In genomic region chr3:142148871-142149860, GRCh38 we compare ENCODE assay signal across 8 cellular contexts. TPM values are rescaled to one million over a fixed set of nuclear protein-coding genes. Genes with fewer than 3 reads are reported as not detected.
A peak's percentile ranks its signal among the peaks of the same experiment; 100 is the strongest.
DNase-seq lines count a peak whose midpoint lies in the region; TF ChIP-seq lines count a peak whose summit lies in the region.

Gene TFDP2 (minus strand): TSS chr3:142149544. CDS start chr3:142101749, 47,795 bp downstream.

- H4K20me1 ChIP-seq in SK-N-SH (ENCODE audit: insufficient read depth): no peaks in the 10 kb centered on the region

- peak in 1 of 2 donors; percentile 39 for TF ChIP-seq POLR2A in suprapubic skin (IDR thresholded peaks at IDR 0.05)

- H3K27me3 ChIP-seq in GM06990 (replicated peaks; ENCODE audit: control insufficient read depth, insufficient read depth, low read length): no peaks in the 10 kb centered on the region
- no peaks in the 10 kb centered on the region for H3K27me3 ChIP-seq in SK-N-SH (ENCODE audit: insufficient read depth)
- no peaks in the 10 kb centered on the region for H3K27me3 ChIP-seq in suprapubic skin

- peak within 1 kb of the TSS; percentile 100 for H2AFZ ChIP-seq in SK-N-SH (ENCODE audit: low read depth)

- TF ChIP-seq CTCF in GM06990 (IDR thresholded peaks at IDR 0.05; ENCODE audit: insufficient read depth, low read length, poor library complexity, severe bottlenecking) (no peak), HFF-Myc (IDR thresholded peaks at IDR 0.05; ENCODE audit: low read depth, low read length, missing control alignments) (no peak), SK-N-SH (IDR thresholded peaks at IDR 0.05) (no peak), suprapubic skin (IDR thresholded peaks at IDR 0.05) (no peak)

- peaks cover 4% of the 10 kb centered on the region for H3F3A ChIP-seq in SK-N-SH (replicated peaks; ENCODE audit: insufficient read depth)

- H3K9me2 ChIP-seq in SK-N-SH: no peaks in the 10 kb centered on the region

- 0% methylated on average over 11 of the region's 91 CpGs for WGBS in SK-N-SH (ENCODE audit: low lambda C conversion rate)
- WGBS in suprapubic skin: under 1% methylated on average over 27 of the region's 91 CpGs

- peak within 1 kb of the TSS; percentile 96 for H3K4me2 ChIP-seq in SK-N-SH

- peaks cover 26% of the 10 kb centered on the region for H3K79me2 ChIP-seq in SK-N-SH (ENCODE audit: insufficient read depth)

- peaks cover 5 to 9% of the 10 kb centered on the region in 2 experiments for H3K4me1 ChIP-seq in SK-N-SH (ENCODE audit: control insufficient read depth in 1 of 2, insufficient read depth in 2 of 2, low read depth in 1 of 2, low read length in 1 of 2)
- H3K4me1 ChIP-seq in suprapubic skin: peaks cover 43% of the 10 kb centered on the region

- H3K27ac ChIP-seq in SK-N-SH (ENCODE audit: low read depth in 2 of 2, low read length in 1 of 2) (peak within 1 kb of the TSS; percentile 75 to 79), suprapubic skin (peak within 1 kb of the TSS; percentile 95)

- CTCF ChIA-PET in SK-N-SH (lab: Yijun Ruan, JAX): interaction anchor here (1.0 kb wide), 1 partner anchor 23 kb away, joined by 3 read pairs; no protein-coding TSS in a partner anchor

- no peak for TF ChIP-seq EP300 in SK-N-SH (IDR thresholded peaks at IDR 0.05; ENCODE audit: borderline replicate concordance in 1 of 2, low read depth in 1 of 2, low read length in 1 of 2)
- TF ChIP-seq EP300 in suprapubic skin (IDR thresholded peaks at IDR 0.05): no peak

- peak within 1 kb of the TSS; percentile 90 for H3K9ac ChIP-seq in SK-N-SH

- TF ChIP-seq RAD21 in SK-N-SH (IDR thresholded peaks at IDR 0.05; ENCODE audit: low read length): no peak

- peak; percentile 90 for DNase-seq in GM06990 (ENCODE audit: extremely low read depth, insufficient read length)
- peak; percentile 46 for DNase-seq in HFF-Myc (ENCODE audit: extremely low read depth, low read depth)
- peak; percentile 69 for DNase-seq in MV-4-11 (lab: John Stamatoyannopoulos, UW)
- peak; percentile 95 for DNase-seq in SK-N-SH
- peak; percentile 87 for DNase-seq in activated naive CD4-positive, alpha-beta T cell treated with anti-CD3 and anti-CD28 coated beads, Interleukin-2, amount 50 U/mL, for 16 hours
- DNase-seq in germinal center (ENCODE audit: low spot score): peak; percentile 92
- peak; percentile 84 for DNase-seq in occipital lobe (lab: John Stamatoyannopoulos, UW)
- DNase-seq in suprapubic skin (ENCODE audit: low spot score in 2 of 2): peak; percentile 93 to 95

- no peaks in the 10 kb centered on the region for H3K9me3 ChIP-seq in SK-N-SH
- no peaks in the 10 kb centered on the region for H3K9me3 ChIP-seq in suprapubic skin

- POLR2A ChIA-PET in SK-N-SH (lab: Yijun Ruan, JAX): no interaction called here

- H3K36me3 ChIP-seq in GM06990 (ENCODE audit: control insufficient read depth, insufficient read depth, low read length) (no peaks in the 10 kb centered on the region), SK-N-SH (replicated peaks in 1 of 2; ENCODE audit: control insufficient read depth in 1 of 2, insufficient read depth in 2 of 2, low read length in 1 of 2) (no peaks in the 10 kb centered on the region), suprapubic skin (no peaks in the 10 kb centered on the region)

- H3K4me3 ChIP-seq in GM06990 (replicated peaks; ENCODE audit: low read depth, low read length): peak within 1 kb of the TSS; percentile 75
- peak within 1 kb of the TSS; percentile 68 for H3K4me3 ChIP-seq in HFF-Myc (replicated peaks; ENCODE audit: low read depth, low read length)
- peak within 1 kb of the TSS; percentile 80 to 88 for H3K4me3 ChIP-seq in SK-N-SH (ENCODE audit: low read depth in 2 of 2, low read length in 1 of 2)
- H3K4me3 ChIP-seq in suprapubic skin: peak within 1 kb of the TSS; percentile 98

TF ChIP-seq in SK-N-SH, 30 proteins besides CTCF, POLR2A, EP300 and RAD21:
- peak; percentile 31 for TF ChIP-seq MXI1 (IDR thresholded peaks at IDR 0.05; ENCODE audit: low read depth, low read length)
- TF ChIP-seq MAX (IDR thresholded peaks at IDR 0.05; ENCODE audit: low read depth): peak; percentile 82
- TF ChIP-seq TAF1 (IDR thresholded peaks at IDR 0.05; ENCODE audit: borderline replicate concordance, low read depth, low read length): 0 out of 2 replicates have a peak, but pooled peaks have one; percentile 62
- peak; percentile 92 for TF ChIP-seq RFX5 (IDR thresholded peaks at IDR 0.05; ENCODE audit: low read length)
- peak; percentile 35 for TF ChIP-seq GATA2 (CRISPR knock-in tag; IDR thresholded peaks at IDR 0.05)
- TF ChIP-seq IRF3 (IDR thresholded peaks at IDR 0.05; ENCODE audit: low read depth, low read length): peak; percentile 37
- TF ChIP-seq POLR2AphosphoS5 (IDR thresholded peaks at IDR 0.05; ENCODE audit: low read depth, low read length): peak; percentile 33; the same call in 1 of the 2 replicates
- no peak for TF ChIP-seq EZH2phosphoT487 (IDR thresholded peaks at IDR 0.05; ENCODE audit: borderline replicate concordance, low read depth)
- no peak for TF ChIP-seq ELF1 (IDR thresholded peaks at IDR 0.05)
- TF ChIP-seq FOXJ3 (CRISPR knock-in tag; IDR thresholded peaks at IDR 0.05): peak; percentile 84
- no peak for TF ChIP-seq JUND (IDR thresholded peaks at IDR 0.05)
- TF ChIP-seq SMC3 (IDR thresholded peaks at IDR 0.05; ENCODE audit: low read depth, low read length): no peak
- peak; percentile 60; the same call in 1 of the 2 replicates for TF ChIP-seq SIN3A (IDR thresholded peaks at IDR 0.05; ENCODE audit: borderline replicate concordance, low read depth, low read length)
TF ChIP-seq in SK-N-SH: peak in this region for 9.

RNA-seq across cellular contexts. Expression of gene TFDP2, which starts in this region (rescaled TPM):
- 8.6 and 11.0 TPM in 2 replicates for polyA plus RNA-seq in SK-N-SH (2012; rRNA removed)
- 12.9 and 34.1 TPM in 2 replicates for polyA plus RNA-seq in SK-N-SH (2012; cell fraction: cytosol; rRNA removed)
- 10.5 and 15.8 TPM in 2 replicates for polyA plus RNA-seq in SK-N-SH (2012; cell fraction: nucleus; rRNA removed)
- total RNA-seq in occipital lobe: 40.2 TPM
- 10 to 100 TPM; 21.6 to 58.7 (median 44.1) TPM for total RNA-seq in suprapubic skin

Comparison
In these comparisons a context has a peak if more than half of its experiments do, and no peak if none do; other contexts are left out.
1. Peak in every context shown above with its lines: DNase-seq, H3K4me3 ChIP-seq and H3K27ac ChIP-seq.